Comparison of ENCODE assay signal across 15 cellular contexts in the genomic region with DNA sequence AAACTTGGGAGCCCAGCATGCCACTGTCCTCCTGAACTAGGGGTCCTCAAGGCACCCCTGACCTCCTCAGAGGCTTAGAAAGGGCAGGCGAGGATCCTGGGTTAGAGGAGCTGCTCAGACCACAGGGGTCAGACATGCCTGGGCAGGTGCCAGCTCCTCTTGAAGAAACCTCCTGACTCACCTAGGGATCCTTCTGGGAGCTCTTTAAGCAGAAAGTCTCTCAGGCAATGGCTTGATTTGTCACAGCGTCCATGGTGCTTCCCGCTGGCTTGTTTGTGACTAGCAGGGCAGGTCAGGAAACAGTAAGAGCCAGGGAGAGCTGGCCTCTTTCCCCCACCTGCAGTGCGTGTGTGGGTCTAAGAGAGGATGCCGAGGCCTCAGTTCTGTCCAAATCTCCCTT.
A peak's percentile ranks its signal among the peaks of the same experiment; 100 is the strongest.
DNase-seq lines count a peak whose midpoint lies in the region; ATAC-seq and TF ChIP-seq lines count a peak whose summit lies in the region.
"Had no signal": no experiment of that assay in that cellular context is flagged by ENCODE, and none has a peak within 500 bp of the region (broad histone marks: within the 10 kb centered on the region; RNA-seq: fewer than 3 reads in every experiment).

No MANE protein-coding gene starts in this region.

- ATAC-seq in IMR-90 (ENCODE audit: low read depth) (no peak), GM19035 (IDR thresholded peaks at IDR 0.05; ENCODE audit: unreplicated experiment) (no peak), GM19328 (IDR thresholded peaks at IDR 0.05; ENCODE audit: unreplicated experiment) (no peak), HG03159 (IDR thresholded peaks at IDR 0.05; ENCODE audit: unreplicated experiment) (no peak)
- ATAC-seq: body of pancreas had no signal

- no peaks in the 10 kb centered on the region for H3K9me3 ChIP-seq in IMR-90 (ENCODE audit: control insufficient read depth, insufficient read depth, low read length)
- H3K9me3 ChIP-seq: body of pancreas, tibial nerve had no signal

- no peaks in the 10 kb centered on the region for H3K9me1 ChIP-seq in IMR-90 (ENCODE audit: insufficient read depth, low read length)

- no peak for TF ChIP-seq CTCF in IMR-90 (conservative IDR thresholded peaks at IDR 0.05; ENCODE audit: low read depth, low read length)

- intact Hi-C loops in IMR-90 (cut with micrococcal nuclease), result no loop called here

- no peaks in the 10 kb centered on the region; the same call in 1 of the 2 replicates for H3K27me3 ChIP-seq in IMR-90 (ENCODE audit: control insufficient read depth, insufficient read depth, low read length)
- H3K27me3 ChIP-seq: body of pancreas, tibial nerve had no signal

- no peak overlapping the region for H2AK5ac ChIP-seq in IMR-90 (ENCODE audit: low read depth, low read length)

- no peak overlapping the region for H3K27ac ChIP-seq in IMR-90 (ENCODE audit: insufficient read depth, low read length)
- H3K27ac ChIP-seq: body of pancreas, tibial nerve had no signal

- POLR2A ChIA-PET in IMR-90 (lab: Charles Lee; ENCODE audit: unreplicated experiment), result no interaction called here

- no peak overlapping the region for H4K5ac ChIP-seq in IMR-90 (ENCODE audit: low read depth, low read length)

- no peak overlapping the region for H2BK15ac ChIP-seq in IMR-90 (ENCODE audit: low read depth, low read length)

- in situ Hi-C loops in IMR-90 (cut with MboI; ENCODE audit: low sequenced_read_pairs), result no loop called here

- H2AFZ ChIP-seq in IMR-90 (replicated peaks; ENCODE audit: low read length, poor library complexity), result no peak overlapping the region

- H3K14ac ChIP-seq in IMR-90 (replicated peaks; ENCODE audit: low read depth, low read length), result no peak overlapping the region

- no peaks in the 10 kb centered on the region for H3K79me1 ChIP-seq in IMR-90 (ENCODE audit: low read depth in 1 of 2, low read length in 2 of 2)

- CTCF ChIA-PET in IMR-90 (lab: Yijun Ruan, JAX), result interaction anchor here (0.7 kb wide), 1 partner anchor 19 kb away, joined by 6 read pairs; no protein-coding TSS in a partner anchor

- H3K4ac ChIP-seq in IMR-90 (ENCODE audit: low read depth, low read length), result no peak overlapping the region

- no peak for TF ChIP-seq RAD21 in IMR-90 (IDR thresholded peaks at IDR 0.05; ENCODE audit: low read length)

- H3K4me3 ChIP-seq in IMR-90 (ENCODE audit: insufficient read depth, low read depth, low read length), result no peak overlapping the region
- H3K4me3 ChIP-seq: body of pancreas, tibial nerve had no signal

- no peak overlapping the region for H3K18ac ChIP-seq in IMR-90 (ENCODE audit: low read depth, low read length)

- H4K20me1 ChIP-seq in IMR-90 (ENCODE audit: insufficient read depth, low read length), result no peaks in the 10 kb centered on the region

- TF ChIP-seq POLR2A in IMR-90 (IDR thresholded peaks at IDR 0.05; ENCODE audit: low read depth, low read length), result no peak

- no peak overlapping the region for H3K23ac ChIP-seq in IMR-90 (ENCODE audit: low read depth, low read length)

- no peak overlapping the region for H3K56ac ChIP-seq in IMR-90 (ENCODE audit: extremely low read depth, insufficient read depth, low read length)

- no peak overlapping the region for H2BK120ac ChIP-seq in IMR-90 (ENCODE audit: low read depth, low read length)

- no peaks in the 10 kb centered on the region for H3K36me3 ChIP-seq in IMR-90 (ENCODE audit: control insufficient read depth, insufficient read depth, low read length)

- H2AK9ac ChIP-seq in IMR-90 (replicated peaks; ENCODE audit: low read depth, low read length, poor library complexity), result no peak overlapping the region

- H4K91ac ChIP-seq in IMR-90 (ENCODE audit: insufficient read depth, low read depth, low read length), result no peak overlapping the region

- H3K9ac ChIP-seq in IMR-90 (ENCODE audit: low read depth, low read length), result no peak overlapping the region

- no TSS peak for BruUV-seq in IMR-90 (replicated peaks; lab: Mats Ljungman, UMichigan)

- H2BK5ac ChIP-seq in IMR-90 (ENCODE audit: low read depth, low read length, poor library complexity, severe bottlenecking), result no peak overlapping the region

- DNase-seq in DMS79 (lab: John Stamatoyannopoulos, UW), result peak; percentile 71
- DNase-seq in IMR-90, result peak; percentile 37
- DNase-seq in astrocyte of the hippocampus (ENCODE audit: low read depth, low spot score), result peak; percentile 33
- peak; percentile 65 for DNase-seq in mesenteric fat pad (ENCODE audit: low spot score)
- no peak for DNase-seq in amniotic stem cell (lab: John Stamatoyannopoulos, UW)
- DNase-seq: activated CD4-positive, alpha-beta T cell treated with anti-CD3 and anti-CD28 coated beads, Interleukin-2, amount 50 U/mL, for 1 hour; AML-193; body of pancreas; kidney; NCI-H1436; NCI-H526 treated with DMSO at 0.1 percent for 48 hours had no signal

- H4K8ac ChIP-seq in IMR-90 (ENCODE audit: low read depth in 2 of 2, low read length in 2 of 2), result no peak overlapping the region

- no peak overlapping the region for H2BK20ac ChIP-seq in IMR-90 (ENCODE audit: low read depth, low read length)

- H3K4me2 ChIP-seq in IMR-90 (ENCODE audit: low read depth, low read length), result no peak overlapping the region

- no peaks in the 10 kb centered on the region for H3K4me1 ChIP-seq in IMR-90 (ENCODE audit: control insufficient read depth, insufficient read depth, low read length)

- WGBS in IMR-90 (ENCODE audit: extremely low coverage in 2 of 2, insufficient read length in 1 of 2), 2 experiments, result no CpG with 5 or more reads among the region's 5 CpGs

- dilution Hi-C loops in IMR-90 (cut with HindIII; ENCODE audit: low sequenced_read_pairs, unreplicated experiment), result no loop called here

TF ChIP-seq in IMR-90, 13 proteins besides CTCF, POLR2A, EP300 and RAD21:
- no peak for TF ChIP-seq CEBPB (IDR thresholded peaks at IDR 0.05; ENCODE audit: low read depth, low read length)
- TF ChIP-seq RCOR1 (IDR thresholded peaks at IDR 0.05; ENCODE audit: insufficient replicate concordance, low read length), result no peak
- TF ChIP-seq, protein P1, sequence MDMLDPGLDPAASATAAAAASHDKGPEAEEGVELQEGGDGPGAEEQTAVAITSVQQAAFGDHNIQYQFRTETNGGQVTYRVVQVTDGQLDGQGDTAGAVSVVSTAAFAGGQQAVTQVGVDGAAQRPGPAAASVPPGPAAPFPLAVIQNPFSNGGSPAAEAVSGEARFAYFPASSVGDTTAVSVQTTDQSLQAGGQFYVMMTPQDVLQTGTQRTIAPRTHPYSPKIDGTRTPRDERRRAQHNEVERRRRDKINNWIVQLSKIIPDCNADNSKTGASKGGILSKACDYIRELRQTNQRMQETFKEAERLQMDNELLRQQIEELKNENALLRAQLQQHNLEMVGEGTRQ (IDR thresholded peaks at IDR 0.05; ENCODE audit: low read depth, low read length), result no peak
- TF ChIP-seq SMC3 (IDR thresholded peaks at IDR 0.05; ENCODE audit: low read depth, low read length), result no peak
- no peak for TF ChIP-seq CHD1 (IDR thresholded peaks at IDR 0.05; ENCODE audit: low read depth, low read length)
- TF ChIP-seq FOS (IDR thresholded peaks at IDR 0.05; ENCODE audit: low read depth, low read length), result no peak
- TF ChIP-seq, protein P2, sequence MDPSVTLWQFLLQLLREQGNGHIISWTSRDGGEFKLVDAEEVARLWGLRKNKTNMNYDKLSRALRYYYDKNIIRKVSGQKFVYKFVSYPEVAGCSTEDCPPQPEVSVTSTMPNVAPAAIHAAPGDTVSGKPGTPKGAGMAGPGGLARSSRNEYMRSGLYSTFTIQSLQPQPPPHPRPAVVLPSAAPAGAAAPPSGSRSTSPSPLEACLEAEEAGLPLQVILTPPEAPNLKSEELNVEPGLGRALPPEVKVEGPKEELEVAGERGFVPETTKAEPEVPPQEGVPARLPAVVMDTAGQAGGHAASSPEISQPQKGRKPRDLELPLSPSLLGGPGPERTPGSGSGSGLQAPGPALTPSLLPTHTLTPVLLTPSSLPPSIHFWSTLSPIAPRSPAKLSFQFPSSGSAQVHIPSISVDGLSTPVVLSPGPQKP (IDR thresholded peaks at IDR 0.05; ENCODE audit: borderline replicate concordance, low read depth, low read length), result no peak
- no peak for TF ChIP-seq BHLHE40 (IDR thresholded peaks at IDR 0.05; ENCODE audit: low read depth, low read length)
- no peak for TF ChIP-seq MXI1 (IDR thresholded peaks at IDR 0.05; ENCODE audit: borderline replicate concordance, low read depth, low read length)
- no peak for TF ChIP-seq MAFK (IDR thresholded peaks at IDR 0.05; ENCODE audit: low read depth, low read length)
- no peak for TF ChIP-seq RFX5 (IDR thresholded peaks at IDR 0.05; ENCODE audit: low read depth, low read length)
- no peak for TF ChIP-seq MAZ (IDR thresholded peaks at IDR 0.05; ENCODE audit: borderline replicate concordance, low read depth, low read length)
- no peak for TF ChIP-seq NFE2L2 (IDR thresholded peaks at IDR 0.05; ENCODE audit: low read depth, low read length)
